In genomic region chr6:28291573-28291972, GRCh38 we compare ENCODE assay signal across 9 cellular contexts. TPM values are rescaled to one million over a fixed set of nuclear protein-coding genes. Genes with fewer than 3 reads are reported as not detected.
"Had no signal": no experiment of that assay in that cellular context is flagged by ENCODE, and none has a peak within 500 bp of the region (broad histone marks: within the 10 kb centered on the region; RNA-seq: fewer than 3 reads in every experiment).

No MANE protein-coding gene starts in this region.

- ATAC-seq: HepG2 had no signal

- DNase-seq: IMR-90, KBM-7, KG1 had no signal

- H3K4me2 ChIP-seq: KMS-11 had no signal

- FAIRE-seq: HTR-8/SVneo had no signal

- H3K27ac ChIP-seq: HL-60, KMS-11 had no signal

- H3K9ac ChIP-seq: KMS-11 had no signal

RNA-seq across cellular contexts. Expression of gene NKAPL, which starts 32.5 kb away (rescaled TPM):
- total RNA-seq: HepG2, HT-29, HT1080 had no signal
- polyA plus RNA-seq: HepG2 had no signal
